Comparison of ENCODE assay signal across 8 cellular contexts in the genomic region with DNA sequence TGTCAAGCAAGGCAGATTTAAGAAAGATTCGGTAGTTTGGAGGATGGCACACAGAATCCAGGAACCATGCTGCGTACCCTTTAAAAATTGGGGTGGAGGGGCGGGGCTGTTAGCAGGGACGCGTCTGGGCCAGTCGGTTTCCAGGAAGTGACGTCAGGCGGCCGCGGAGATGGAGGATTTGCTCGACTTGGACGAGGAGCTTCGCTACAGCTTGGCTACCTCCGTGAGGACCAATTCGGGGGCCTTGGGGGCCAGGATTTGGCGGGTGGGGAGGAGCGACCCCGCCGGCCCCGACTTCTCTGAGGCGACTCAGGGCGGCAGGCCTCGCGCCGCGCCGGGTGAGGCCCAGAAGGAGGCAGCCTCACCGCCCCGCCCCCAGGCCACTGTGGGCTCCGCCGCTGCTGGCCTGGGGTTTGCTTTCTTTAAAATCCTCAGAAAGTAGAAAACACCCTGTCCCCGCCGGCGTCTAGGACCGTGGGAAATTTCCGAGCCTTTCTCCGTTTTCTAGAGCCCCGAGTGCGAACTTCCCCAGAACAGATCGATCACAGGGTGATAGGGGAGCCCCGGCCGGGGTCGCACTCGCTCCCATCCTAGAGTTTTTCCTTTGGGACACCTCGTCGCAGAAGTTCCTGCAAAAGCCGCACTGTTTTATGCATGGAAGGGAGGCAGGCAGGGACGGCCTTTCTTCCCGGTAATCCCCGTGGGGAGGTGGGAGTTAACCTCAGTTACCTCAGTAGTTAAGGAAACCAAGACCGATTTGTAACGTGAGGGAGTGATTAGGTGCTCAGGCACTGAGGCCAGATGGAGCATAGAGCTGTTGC. TPM values are rescaled to one million over a fixed set of nuclear protein-coding genes. Genes with fewer than 3 reads are reported as not detected.
DNase-seq lines count a peak whose midpoint lies in the region; FAIRE-seq and TF ChIP-seq lines count a peak whose summit lies in the region.

A gene (plus strand): TSS at position 146 of the 821 bp plus-strand sequence. CDS start 24 bp downstream, at position 170.

- POLR2A ChIA-PET in SK-N-SH (lab: Yijun Ruan, JAX), result interaction anchor here (0.6 kb wide), 2 partner anchors 319 to 611 kb away, joined by 3 read pairs; no protein-coding TSS in a partner anchor

- no peaks in the 10 kb centered on the region for H3K9me3 ChIP-seq in MG63
- H3K9me3 ChIP-seq in SK-N-SH, result no peaks in the 10 kb centered on the region

- no peaks in the 10 kb centered on the region for H3K9me2 ChIP-seq in SK-N-SH

- H3K9ac ChIP-seq in SK-N-SH, result peak within 1 kb of the TSS; percentile 91

- WGBS in SK-N-SH (ENCODE audit: low lambda C conversion rate), result under 1% methylated on average over 17 of the region's 52 CpGs

- no peak for FAIRE-seq in H54 (lab: Jason Lieb, UNC)

- peak in 1 of 2 experiments; percentile 33; a peak in 1 of 4 replicates for TF ChIP-seq EP300 in SK-N-SH (IDR thresholded peaks at IDR 0.05; ENCODE audit: borderline replicate concordance in 1 of 2, low read depth in 1 of 2, low read length in 1 of 2)

- TF ChIP-seq RAD21 in SK-N-SH (IDR thresholded peaks at IDR 0.05; ENCODE audit: low read length), result no peak

- H3K27ac ChIP-seq in SK-N-SH (ENCODE audit: low read depth in 2 of 2, low read length in 1 of 2), result peak within 1 kb of the TSS; percentile 67 to 75; a peak in 2 of 4 replicates

- TF ChIP-seq POLR2A in H54 (IDR thresholded peaks at IDR 0.05; ENCODE audit: low read depth, low read length), result no peak

- H3K4me2 ChIP-seq in SK-N-SH, result peak within 1 kb of the TSS; percentile 99

- peaks cover 18% of the 10 kb centered on the region for H3K79me2 ChIP-seq in SK-N-SH (ENCODE audit: insufficient read depth)

- CTCF ChIA-PET in SK-N-SH (lab: Yijun Ruan, JAX), result interaction anchor here (0.7 to 19.6 kb wide), 9 partner anchors 8 to 409 kb away, joined by 3 to 550 read pairs (median 5); no protein-coding TSS in a partner anchor

- H3K27me3 ChIP-seq in MG63, result no peaks in the 10 kb centered on the region
- H3K27me3 ChIP-seq in SK-N-SH (ENCODE audit: insufficient read depth), result no peaks in the 10 kb centered on the region

- peaks cover 5% of the 10 kb centered on the region for H3F3A ChIP-seq in SK-N-SH (replicated peaks; ENCODE audit: insufficient read depth)

- TF ChIP-seq CTCF in SK-N-SH (IDR thresholded peaks at IDR 0.05), result no peak

- H4K20me1 ChIP-seq in SK-N-SH (ENCODE audit: insufficient read depth), result no peaks in the 10 kb centered on the region

- no peaks in the 10 kb centered on the region for H3K36me3 ChIP-seq in MG63
- H3K36me3 ChIP-seq in SK-N-SH (replicated peaks in 1 of 2; ENCODE audit: control insufficient read depth in 1 of 2, insufficient read depth in 2 of 2, low read length in 1 of 2), result peaks cover 10 to 19% of the 10 kb centered on the region in 2 experiments

- H2AFZ ChIP-seq in SK-N-SH (ENCODE audit: low read depth), result peak within 1 kb of the TSS; percentile 80

- DNase-seq in EL (peak; percentile 85), H54 (ENCODE audit: insufficient read length, low spot score) (peak; percentile 67), MG63 (peak; percentile 79), SK-N-SH (peak; percentile 90), globus pallidus (ENCODE audit: low spot score) (peak; percentile 87), occipital lobe (lab: John Stamatoyannopoulos, UW) (peak; percentile 85), superior temporal gyrus (ENCODE audit: extremely low spot score) (peak; percentile 91)
- peak; percentile 92 for DNase-seq in activated naive CD4-positive, alpha-beta T cell treated with anti-CD3 and anti-CD28 coated beads, Interleukin-2, amount 50 U/mL, for 16 hours

- H3K4me3 ChIP-seq in MG63, result peak within 1 kb of the TSS; percentile 79
- peak within 1 kb of the TSS; percentile 93 to 100 for H3K4me3 ChIP-seq in SK-N-SH (ENCODE audit: low read depth in 2 of 2, low read length in 1 of 2)

- H3K4me1 ChIP-seq in SK-N-SH (ENCODE audit: control insufficient read depth in 1 of 2, insufficient read depth in 2 of 2, low read depth in 1 of 2, low read length in 1 of 2), result peaks cover 13 to 36% of the 10 kb centered on the region in 2 experiments

TF ChIP-seq in SK-N-SH, 30 proteins besides CTCF, POLR2A, EP300 and RAD21:
- TF ChIP-seq, protein P1, sequence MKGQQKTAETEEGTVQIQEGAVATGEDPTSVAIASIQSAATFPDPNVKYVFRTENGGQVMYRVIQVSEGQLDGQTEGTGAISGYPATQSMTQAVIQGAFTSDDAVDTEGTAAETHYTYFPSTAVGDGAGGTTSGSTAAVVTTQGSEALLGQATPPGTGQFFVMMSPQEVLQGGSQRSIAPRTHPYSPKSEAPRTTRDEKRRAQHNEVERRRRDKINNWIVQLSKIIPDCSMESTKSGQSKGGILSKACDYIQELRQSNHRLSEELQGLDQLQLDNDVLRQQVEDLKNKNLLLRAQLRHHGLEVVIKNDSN (IDR thresholded peaks at IDR 0.05; ENCODE audit: borderline replicate concordance, low read depth), result no peak
- TF ChIP-seq ELF1 (IDR thresholded peaks at IDR 0.05) (peak; percentile 76), POLR2AphosphoS5 (IDR thresholded peaks at IDR 0.05; ENCODE audit: low read depth, low read length) (peak; percentile 54; the same call in 1 of the 2 replicates), FOXJ3 (CRISPR knock-in tag; IDR thresholded peaks at IDR 0.05) (no peak), YY1 (IDR thresholded peaks at IDR 0.05; ENCODE audit: low read depth) (peak; percentile 60; the same call in 1 of the 2 replicates), RFX5 (IDR thresholded peaks at IDR 0.05; ENCODE audit: low read length) (0 out of 2 replicates have a peak, but pooled peaks have one; percentile 60), SMC3 (IDR thresholded peaks at IDR 0.05; ENCODE audit: low read depth, low read length) (no peak), GABPA (IDR thresholded peaks at IDR 0.05; ENCODE audit: low read depth) (peak; percentile 77), MXI1 (IDR thresholded peaks at IDR 0.05; ENCODE audit: low read depth, low read length) (peak; percentile 89), TAF1 (IDR thresholded peaks at IDR 0.05; ENCODE audit: borderline replicate concordance, low read depth, low read length) (peak; percentile 24; the same call in 1 of the 2 replicates)
- TF ChIP-seq, protein P2, sequence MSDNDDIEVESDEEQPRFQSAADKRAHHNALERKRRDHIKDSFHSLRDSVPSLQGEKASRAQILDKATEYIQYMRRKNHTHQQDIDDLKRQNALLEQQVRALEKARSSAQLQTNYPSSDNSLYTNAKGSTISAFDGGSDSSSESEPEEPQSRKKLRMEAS (IDR thresholded peaks at IDR 0.05; ENCODE audit: low read depth), result peak; percentile 79
- TF ChIP-seq, protein P3, sequence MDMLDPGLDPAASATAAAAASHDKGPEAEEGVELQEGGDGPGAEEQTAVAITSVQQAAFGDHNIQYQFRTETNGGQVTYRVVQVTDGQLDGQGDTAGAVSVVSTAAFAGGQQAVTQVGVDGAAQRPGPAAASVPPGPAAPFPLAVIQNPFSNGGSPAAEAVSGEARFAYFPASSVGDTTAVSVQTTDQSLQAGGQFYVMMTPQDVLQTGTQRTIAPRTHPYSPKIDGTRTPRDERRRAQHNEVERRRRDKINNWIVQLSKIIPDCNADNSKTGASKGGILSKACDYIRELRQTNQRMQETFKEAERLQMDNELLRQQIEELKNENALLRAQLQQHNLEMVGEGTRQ (IDR thresholded peaks at IDR 0.05; ENCODE audit: borderline replicate concordance, low read depth, low read length), result no peak
TF ChIP-seq in SK-N-SH: peak in this region for 8.

RNA-seq across cellular contexts. Expression of the gene that starts here (rescaled TPM):
- total RNA-seq in MG63 (2014; rRNA removed; shearing (Covaris generic); ENCODE audit: low replicate concordance), result 12.2 and 54.9 TPM in 2 replicates
- polyA plus RNA-seq in SK-N-SH (2012; rRNA removed), result 78.8 and 82.1 TPM in 2 replicates
- 78.8 and 83.5 TPM in 2 replicates for polyA plus RNA-seq in SK-N-SH (2012; cell fraction: cytosol; rRNA removed)
- 95.8 and 100 TPM in 2 replicates for polyA plus RNA-seq in SK-N-SH (2012; cell fraction: nucleus; rRNA removed)
- 28.2 TPM for total RNA-seq in occipital lobe

Comparison
In these comparisons a context has a peak if more than half of its experiments do, and no peak if none do; other contexts are left out.
1. Peak in every context shown above with its lines: DNase-seq, H3K4me3 ChIP-seq and H3K27ac ChIP-seq.